Comparison of ENCODE assay signal across 19 cellular contexts in the genomic region with DNA sequence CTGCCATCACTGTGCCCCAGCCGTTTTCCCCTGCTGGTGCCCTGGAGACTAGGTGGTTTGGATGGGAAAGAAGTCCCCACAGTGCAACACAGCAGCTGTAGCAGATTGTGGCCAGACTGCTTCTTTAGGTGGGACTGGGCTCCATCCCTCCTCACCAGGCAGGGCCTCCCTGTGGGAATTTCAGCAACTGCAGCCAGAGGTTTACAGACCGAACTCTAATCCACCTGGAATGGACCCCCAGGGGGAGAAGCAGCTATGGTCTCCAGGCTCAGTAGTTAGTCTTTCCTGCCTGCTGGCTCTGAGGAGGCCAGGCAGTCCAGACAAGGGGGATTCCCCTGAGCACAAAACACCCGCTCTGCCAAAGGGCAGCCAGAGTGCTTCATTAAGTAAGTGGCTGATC.
"Had no signal": no experiment of that assay in that cellular context is flagged by ENCODE, and none has a peak within 500 bp of the region (broad histone marks: within the 10 kb centered on the region; RNA-seq: fewer than 3 reads in every experiment).

No MANE protein-coding gene starts in this region.

- H3K27ac Mint-ChIP-seq: natural killer cell; stimulated activated memory B cell treated with anti-CD40 and anti-IgM and Interleukin-4, amounts not matched to agents 10 μg/mL and 1 μg/mL and 100 μg/mL, for 72 hours; stimulated activated naive CD8-positive, alpha-beta T cell treated with anti-CD3 and anti-CD28 coated beads, Interleukin-15, Interleukin-2, amounts not matched to agents 100 ng/mL and 50 ng/mL, for 24 hours had no signal

- DNase-seq: effector memory CD8-positive, alpha-beta T cell; esophagus squamous epithelium; foreskin fibroblast; kidney glomerular epithelial cell; mammary epithelial cell; natural killer cell; psoas muscle; retina; stimulated activated CD4-positive, alpha-beta T cell treated with anti-CD3 and anti-CD28 coated beads, Interleukin-15, amount 100 ng/mL, for 24 hours; stimulated activated CD4-positive, alpha-beta T cell treated with anti-CD3 and anti-CD28 coated beads, Interleukin-1b, Interleukin-23, amount 100 ng/mL, for 48 hours; stimulated activated CD4-positive, alpha-beta T cell treated with anti-CD3 and anti-CD28 coated beads, Interleukin-4, amount 100 ng/mL, for 24 hours; tibial artery; upper lobe of left lung; uterus had no signal

- H3K4me1 Mint-ChIP-seq: natural killer cell; stimulated activated memory B cell treated with anti-CD40 and anti-IgM and Interleukin-4, amounts not matched to agents 10 μg/mL and 1 μg/mL and 100 μg/mL, for 72 hours had no signal

- H3K36me3 ChIP-seq: esophagus squamous epithelium, gastroesophageal sphincter, right lobe of liver, upper lobe of left lung, uterus had no signal

- H3K4me1 ChIP-seq: esophagus squamous epithelium, gastroesophageal sphincter, psoas muscle, right lobe of liver, tibial artery, upper lobe of left lung, uterus had no signal

- H3K4me3 ChIP-seq: esophagus squamous epithelium, gastroesophageal sphincter, psoas muscle, right lobe of liver, tibial artery, upper lobe of left lung, uterus had no signal

- ATAC-seq: effector memory CD8-positive, alpha-beta T cell; gastroesophageal sphincter; left lobe of liver; natural killer cell; psoas muscle had no signal

- H3K4me3 Mint-ChIP-seq: effector memory CD8-positive, alpha-beta T cell; natural killer cell; stimulated activated memory B cell treated with anti-CD40 and anti-IgM and Interleukin-4, amounts not matched to agents 10 μg/mL and 1 μg/mL and 100 μg/mL, for 72 hours; stimulated activated naive CD8-positive, alpha-beta T cell treated with anti-CD3 and anti-CD28 coated beads, Interleukin-15, Interleukin-2, amounts not matched to agents 100 ng/mL and 50 ng/mL, for 24 hours had no signal

- H3K9me3 ChIP-seq: gastroesophageal sphincter, psoas muscle, right lobe of liver, tibial artery, uterus had no signal

- H3K27me3 Mint-ChIP-seq: stimulated activated memory B cell treated with anti-CD40 and anti-IgM and Interleukin-4, amounts not matched to agents 10 μg/mL and 1 μg/mL and 100 μg/mL, for 72 hours had no signal

- H3K27me3 ChIP-seq: esophagus squamous epithelium, gastroesophageal sphincter, right lobe of liver, tibial artery, upper lobe of left lung, uterus had no signal

- H3K36me3 Mint-ChIP-seq: stimulated activated memory B cell treated with anti-CD40 and anti-IgM and Interleukin-4, amounts not matched to agents 10 μg/mL and 1 μg/mL and 100 μg/mL, for 72 hours had no signal

- H3K27ac ChIP-seq: esophagus squamous epithelium, gastroesophageal sphincter, psoas muscle, right lobe of liver, tibial artery, upper lobe of left lung, uterus had no signal
